ENCODE assay signal across 29 cellular contexts in genomic region chr12:2765608-2766007, GRCh38.
"Had no signal": no experiment of that assay in that cellular context is flagged by ENCODE, and none has a peak within 500 bp of the region (broad histone marks: within the 10 kb centered on the region; RNA-seq: fewer than 3 reads in every experiment).

No MANE protein-coding gene starts in this region.

- DNase-seq: left ventricle myocardium inferior; mesendoderm; naive B cell; natural killer cell; nephron progenitor cell; occipital lobe; ovary; posterior cingulate gyrus; retina; right cardiac atrium; stimulated activated CD4-positive, alpha-beta T cell treated with anti-CD3 and anti-CD28 coated beads, Interleukin-12 subunit alpha, Interleukin-12 subunit beta, amount 100 ng/mL, for 4 hours; stimulated activated CD4-positive, alpha-beta T cell treated with anti-CD3 and anti-CD28 coated beads, Interleukin-15, amount 100 ng/mL, for 24 hours; stimulated activated CD4-positive, alpha-beta T cell treated with anti-CD3 and anti-CD28 coated beads, Interleukin-2, amount 100 ng/mL, for 24 hours; stimulated activated CD4-positive, alpha-beta T cell treated with anti-CD3 and anti-CD28 coated beads, Interleukin-4, amount 100 ng/mL, for 1 hour; stimulated activated naive B cell treated with anti-CD40 and anti-IgM and Interleukin-4, amounts not matched to agents 10 μg/mL and 1 μg/mL and 100 μg/mL, for 72 hours; stimulated activated naive CD8-positive, alpha-beta T cell treated with anti-CD3 and anti-CD28 coated beads, Interleukin-15, Interleukin-2, amounts not matched to agents 100 U/mL and 50 U/mL, for 24 hours; stomach; testis; thyroid gland; transverse colon; upper lobe of left lung had no signal

- H3K27me3 ChIP-seq: neural progenitor cell, neutrophil, ovary, stomach, testis, thyroid gland, transverse colon, upper lobe of left lung, vagina had no signal

- H3K27me3 Mint-ChIP-seq: naive B cell had no signal

- ATAC-seq: natural killer cell; right cardiac atrium; sciatic nerve; stimulated activated naive B cell treated with anti-CD40 and anti-IgM and Interleukin-4, amounts not matched to agents 10 μg/mL and 1 μg/mL and 100 μg/mL, for 72 hours; stimulated activated naive CD8-positive, alpha-beta T cell treated with anti-CD3 and anti-CD28 coated beads, Interleukin-15, Interleukin-2, amounts not matched to agents 100 U/mL and 50 U/mL, for 24 hours had no signal

- H3K36me3 ChIP-seq: left ventricle myocardium inferior, neural progenitor cell, neutrophil, ovary, prostate gland, thyroid gland, transverse colon, upper lobe of left lung, vagina had no signal

- H3K27ac ChIP-seq: left ventricle myocardium inferior, neural progenitor cell, neutrophil, ovary, prostate gland, skin epidermis, testis, upper lobe of left lung, vagina had no signal

- H3K9me3 Mint-ChIP-seq: mesothelial cell of epicardium, natural killer cell, nephron progenitor cell, neural progenitor cell had no signal

- H2AFZ ChIP-seq: neural progenitor cell had no signal

- H3K27ac Mint-ChIP-seq: mesothelial cell of epicardium; natural killer cell; nephron progenitor cell; neural progenitor cell; stimulated activated naive B cell treated with anti-CD40 and anti-IgM and Interleukin-4, amounts not matched to agents 10 μg/mL and 1 μg/mL and 100 μg/mL, for 72 hours had no signal

- H3K4me3 Mint-ChIP-seq: mesothelial cell of epicardium; naive B cell; natural killer cell; nephron progenitor cell; neural progenitor cell; stimulated activated naive B cell treated with anti-CD40 and anti-IgM and Interleukin-4, amounts not matched to agents 10 μg/mL and 1 μg/mL and 100 μg/mL, for 72 hours had no signal

- H3K4me3 ChIP-seq: left ventricle myocardium inferior, lung, neural progenitor cell, ovary, prostate gland, skin epidermis, stomach, testis, thyroid gland, transverse colon, upper lobe of left lung, vagina had no signal

- H3K36me3 Mint-ChIP-seq: mesothelial cell of epicardium; natural killer cell; neural progenitor cell; stimulated activated naive B cell treated with anti-CD40 and anti-IgM and Interleukin-4, amounts not matched to agents 10 μg/mL and 1 μg/mL and 100 μg/mL, for 72 hours had no signal

- H3K4me1 ChIP-seq: left ventricle myocardium inferior, neural progenitor cell, prostate gland, testis, vagina had no signal

- H3K4me1 Mint-ChIP-seq: mesothelial cell of epicardium; naive B cell; natural killer cell; neural progenitor cell; stimulated activated naive B cell treated with anti-CD40 and anti-IgM and Interleukin-4, amounts not matched to agents 10 μg/mL and 1 μg/mL and 100 μg/mL, for 72 hours had no signal

- H3K4me2 ChIP-seq: neural progenitor cell had no signal
